In the genomic region with DNA sequence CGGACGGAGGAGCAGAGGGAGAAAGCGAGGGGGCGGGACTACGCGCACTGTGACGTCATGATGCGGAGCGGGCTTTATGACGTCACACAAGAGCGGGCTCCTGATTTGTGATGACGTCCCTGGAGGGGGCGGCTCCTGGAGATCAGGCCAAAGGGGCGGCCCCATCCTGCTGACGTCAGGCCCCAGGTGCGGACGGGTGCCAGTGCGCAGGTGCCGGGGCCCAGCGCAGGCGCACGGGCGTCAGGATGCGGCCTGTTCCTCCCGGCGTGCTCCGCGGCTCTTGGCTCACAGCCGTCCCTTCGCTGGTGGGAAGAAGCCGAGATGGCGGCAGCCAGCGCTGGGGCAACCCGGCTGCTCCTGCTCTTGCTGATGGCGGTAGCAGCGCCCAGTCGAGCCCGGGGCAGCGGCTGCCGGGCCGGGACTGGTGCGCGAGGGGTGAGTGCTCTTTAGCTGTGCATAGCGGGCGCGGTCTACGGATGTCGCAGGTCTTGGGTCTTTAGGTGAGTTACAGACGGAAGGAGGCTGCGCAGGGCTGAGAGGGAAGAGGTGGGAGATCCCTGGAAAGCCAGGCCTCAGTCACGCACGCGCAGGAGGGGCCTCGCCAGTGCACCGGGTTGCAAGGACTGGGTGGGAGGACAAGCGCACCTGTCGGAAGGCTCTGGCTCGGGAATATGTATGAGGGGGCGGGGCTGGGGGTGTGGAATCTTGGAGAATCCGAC, we compare ENCODE assay signal across 8 cellular contexts. TPM values are rescaled to one million over a fixed set of nuclear protein-coding genes. Genes with fewer than 3 reads are reported as not detected.
DNase-seq lines count a peak whose midpoint lies in the region; ATAC-seq lines count a peak whose summit lies in the region.

Gene EMC10 (plus strand): TSS at position 284 of the 719 bp plus-strand sequence. CDS start 38 bp downstream, at position 322.
Gene GARIN5A (minus strand): TSS at position 625 of the 719 bp plus-strand sequence. CDS start 460 bp downstream, at position 165.

- ATAC-seq in GM18858 (IDR thresholded peaks at IDR 0.05; ENCODE audit: unreplicated experiment) (peak; percentile 57), HG03097 (IDR thresholded peaks at IDR 0.05; ENCODE audit: low FRiP score, unreplicated experiment) (peak; percentile 86)

- DNase-seq in A172 (ENCODE audit: low spot score) (peak; percentile 70), NCI-H2227 (lab: John Stamatoyannopoulos, UW; ENCODE audit: unreplicated experiment) (peak; percentile 76), cerebellum (ENCODE audit: low spot score) (peak; percentile 99), kidney tubule cell (ENCODE audit: low spot score) (peak; percentile 96)
- peak; percentile 91 for DNase-seq in activated CD4-positive, alpha-beta T cell treated with anti-CD3 and anti-CD28 coated beads for 1 hour
- peak; percentile 92 to 95 for DNase-seq in stimulated activated CD4-positive, alpha-beta T cell treated with anti-CD3 and anti-CD28 coated beads, Interleukin-15, amount 100 ng/mL, for 48 hours (ENCODE audit: low read depth in 2 of 2)

RNA-seq across cellular contexts. Expression of gene EMC10, which starts in this region (rescaled TPM):
- total RNA-seq in A172 (2014; rRNA removed; shearing (Covaris generic)), result 61.5 and 64.7 TPM in 2 replicates
- 42.2 TPM for total RNA-seq in cerebellum

RNA-seq across cellular contexts. Expression of gene GARIN5A, which starts in this region (rescaled TPM):
- 1.6 TPM in 1 of 2 replicates, not detected in the other for total RNA-seq in A172 (2014; rRNA removed; shearing (Covaris generic))
- total RNA-seq in cerebellum, result 2.4 TPM

Comparison
In these comparisons a context has a peak if more than half of its experiments do, and no peak if none do; other contexts are left out.
1. Peak in every context shown above with its lines: DNase-seq and ATAC-seq.